13 cellular contexts compared by ENCODE assay signal in the genomic region with DNA sequence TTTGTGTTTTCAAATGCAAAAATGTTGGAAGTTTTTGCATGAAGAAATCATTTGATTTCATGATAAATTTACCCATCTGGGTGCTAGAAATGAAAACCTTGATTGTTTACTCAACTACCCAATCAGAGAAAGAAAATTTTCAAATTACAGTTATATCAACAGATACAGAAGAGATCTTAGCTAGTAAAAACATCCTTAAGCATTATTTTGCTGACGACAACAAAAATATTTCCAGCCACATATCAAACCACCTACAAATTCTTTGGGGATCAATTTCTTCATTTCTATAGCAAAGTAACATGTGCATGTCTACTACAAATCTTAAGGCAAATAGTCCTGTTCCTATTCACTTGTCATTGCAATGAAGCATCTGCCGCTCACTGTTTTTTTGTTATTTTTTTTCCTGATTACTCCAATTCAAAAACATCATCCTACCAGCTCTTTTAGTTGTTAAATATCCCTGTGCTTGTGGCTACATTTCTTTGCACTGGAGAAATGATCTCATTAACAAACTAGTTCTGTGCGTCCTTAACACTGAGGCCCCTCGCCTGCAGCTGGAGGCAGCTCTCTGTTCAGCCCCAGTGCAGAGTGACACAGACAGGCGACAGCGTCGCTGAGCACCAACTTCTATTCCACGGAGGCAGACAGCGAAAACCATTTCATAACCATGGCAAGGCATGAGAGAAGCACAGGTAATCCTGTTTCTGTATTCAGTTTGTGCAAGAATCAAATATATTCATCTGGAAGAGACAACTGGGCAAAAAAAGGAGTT.
DNase-seq lines count a peak whose midpoint lies in the region; ATAC-seq and TF ChIP-seq lines count a peak whose summit lies in the region.
"Had no signal": no experiment of that assay in that cellular context is flagged by ENCODE, and none has a peak within 500 bp of the region (broad histone marks: within the 10 kb centered on the region; RNA-seq: fewer than 3 reads in every experiment).

No MANE protein-coding gene starts in this region.

- peaks cover 63% of the 10 kb centered on the region for H3K4me1 Mint-ChIP-seq in WTC11

- H3K36me3 ChIP-seq in left ventricle myocardium inferior = no peaks in the 10 kb centered on the region
- H3K36me3 ChIP-seq in neuron (ENCODE audit: insufficient read depth, low read length) = no peaks in the 10 kb centered on the region
- H3K36me3 ChIP-seq in left lung = no peaks in the 10 kb centered on the region
- H3K36me3 ChIP-seq: vagina had no signal

- peak overlapping the region; percentile 15 for H2AFZ ChIP-seq in neuron (ENCODE audit: low read depth, low read length)

- peak; percentile 69 for ATAC-seq in WTC11
- ATAC-seq in left lung = no peak

- peak overlapping the region; percentile 47 for H3K4me3 ChIP-seq in left ventricle myocardium inferior
- H3K4me3 ChIP-seq in neuron (ENCODE audit: low read length) = peak overlapping the region; percentile 58
- no peak overlapping the region for H3K4me3 ChIP-seq in left lung
- no peak overlapping the region for H3K4me3 ChIP-seq in coronary artery
- H3K4me3 ChIP-seq: vagina had no signal

- peak overlapping the region; percentile 4; the same call in 1 of the 2 replicates for H3K27ac Mint-ChIP-seq in WTC11
- H3K27ac Mint-ChIP-seq: activated CD4-positive, alpha-beta memory T cell treated with anti-CD3 and anti-CD28 coated beads for 36 hours had no signal

- H3K27me3 Mint-ChIP-seq in WTC11 (ENCODE audit: low read depth) = no peaks in the 10 kb centered on the region
- H3K27me3 Mint-ChIP-seq: activated CD4-positive, alpha-beta memory T cell treated with anti-CD3 and anti-CD28 coated beads for 36 hours had no signal

- H3K4me3 Mint-ChIP-seq in WTC11 = peak overlapping the region; percentile 49
- H3K4me3 Mint-ChIP-seq: activated CD4-positive, alpha-beta memory T cell treated with anti-CD3 and anti-CD28 coated beads for 36 hours had no signal

- POLR2A ChIA-PET in WTC11 (lab: Charles Lee) = interaction anchor here (0.5 kb wide), 1 partner anchor 51 kb away, joined by 3 read pairs; no protein-coding TSS in a partner anchor

- H3K9me3 Mint-ChIP-seq in WTC11 = no peaks in the 10 kb centered on the region
- H3K9me3 Mint-ChIP-seq: activated CD4-positive, alpha-beta memory T cell treated with anti-CD3 and anti-CD28 coated beads for 36 hours had no signal

- TF ChIP-seq CTCF in WTC11 (IDR thresholded peaks at IDR 0.05) (no peak), left ventricle myocardium inferior (IDR thresholded peaks at IDR 0.05; ENCODE audit: borderline replicate concordance) (no peak), left lung (IDR thresholded peaks at IDR 0.05) (no peak), coronary artery (IDR thresholded peaks at IDR 0.05) (no peak)

- intact Hi-C loops in left ventricle myocardium inferior (cut with micrococcal nuclease) (no loop called here), left lung (cut with DNase I) (no loop called here)

- no peaks in the 10 kb centered on the region for H3K36me3 Mint-ChIP-seq in WTC11
- H3K36me3 Mint-ChIP-seq: activated CD4-positive, alpha-beta memory T cell treated with anti-CD3 and anti-CD28 coated beads for 36 hours had no signal

- H3K27me3 ChIP-seq in left ventricle myocardium inferior (ENCODE audit: low read depth) (no peaks in the 10 kb centered on the region), neuron (ENCODE audit: insufficient read depth, low read length) (no peaks in the 10 kb centered on the region), left lung (no peaks in the 10 kb centered on the region)
- H3K27me3 ChIP-seq: vagina had no signal

- DNase-seq in Ammon's horn (ENCODE audit: low spot score) (peak; percentile 84), WTC11 (ENCODE audit: low spot score) (no peak), left ventricle myocardium inferior (no peak), left lung (no peak), coronary artery (ENCODE audit: low spot score) (no peak), activated gamma-delta T cell treated with Interleukin-2 at 50 U/mL for 16 hours (no peak), HuH-7 (ENCODE audit: low spot score) (no peak)
- DNase-seq: activated CD4-positive, alpha-beta memory T cell treated with anti-CD3 and anti-CD28 coated beads for 36 hours; activated naive CD4-positive, alpha-beta T cell treated with Interleukin-2 at 50 U/mL for 16 hours; effector CD4-positive, alpha-beta T cell; T-helper 2 cell had no signal

- no peaks in the 10 kb centered on the region for H3K9me3 ChIP-seq in left ventricle myocardium inferior (replicated peaks)
- H3K9me3 ChIP-seq in neuron (ENCODE audit: low read length) = no peaks in the 10 kb centered on the region
- no peaks in the 10 kb centered on the region for H3K9me3 ChIP-seq in left lung
- H3K9me3 ChIP-seq: vagina had no signal

- H3K27ac ChIP-seq in left ventricle myocardium inferior (replicated peaks) = no peak overlapping the region
- no peak overlapping the region for H3K27ac ChIP-seq in left lung
- H3K27ac ChIP-seq in coronary artery = no peak overlapping the region
- H3K27ac ChIP-seq: vagina had no signal

- CTCF ChIA-PET in WTC11 (lab: Charles Lee) = no interaction called here

- no peaks in the 10 kb centered on the region for H3K4me1 ChIP-seq in left ventricle myocardium inferior
- H3K4me1 ChIP-seq in neuron (ENCODE audit: insufficient read depth, low read length) = peaks cover 44% of the 10 kb centered on the region
- no peaks in the 10 kb centered on the region for H3K4me1 ChIP-seq in left lung
- H3K4me1 ChIP-seq: vagina had no signal

TF ChIP-seq in WTC11, 78 proteins besides CTCF, POLR2A, EP300 and RAD21 (continues in another document):
- TF ChIP-seq NFATC4 (CRISPR knock-in tag; IDR thresholded peaks at IDR 0.05) (no peak), ELF4 (CRISPR knock-in tag; IDR thresholded peaks at IDR 0.05; ENCODE audit: low read depth) (no peak), NR2C2 (CRISPR knock-in tag; IDR thresholded peaks at IDR 0.05) (no peak), ESRRA (CRISPR knock-in tag; IDR thresholded peaks at IDR 0.05; ENCODE audit: borderline replicate concordance) (no peak)
- TF ChIP-seq, protein P1, sequence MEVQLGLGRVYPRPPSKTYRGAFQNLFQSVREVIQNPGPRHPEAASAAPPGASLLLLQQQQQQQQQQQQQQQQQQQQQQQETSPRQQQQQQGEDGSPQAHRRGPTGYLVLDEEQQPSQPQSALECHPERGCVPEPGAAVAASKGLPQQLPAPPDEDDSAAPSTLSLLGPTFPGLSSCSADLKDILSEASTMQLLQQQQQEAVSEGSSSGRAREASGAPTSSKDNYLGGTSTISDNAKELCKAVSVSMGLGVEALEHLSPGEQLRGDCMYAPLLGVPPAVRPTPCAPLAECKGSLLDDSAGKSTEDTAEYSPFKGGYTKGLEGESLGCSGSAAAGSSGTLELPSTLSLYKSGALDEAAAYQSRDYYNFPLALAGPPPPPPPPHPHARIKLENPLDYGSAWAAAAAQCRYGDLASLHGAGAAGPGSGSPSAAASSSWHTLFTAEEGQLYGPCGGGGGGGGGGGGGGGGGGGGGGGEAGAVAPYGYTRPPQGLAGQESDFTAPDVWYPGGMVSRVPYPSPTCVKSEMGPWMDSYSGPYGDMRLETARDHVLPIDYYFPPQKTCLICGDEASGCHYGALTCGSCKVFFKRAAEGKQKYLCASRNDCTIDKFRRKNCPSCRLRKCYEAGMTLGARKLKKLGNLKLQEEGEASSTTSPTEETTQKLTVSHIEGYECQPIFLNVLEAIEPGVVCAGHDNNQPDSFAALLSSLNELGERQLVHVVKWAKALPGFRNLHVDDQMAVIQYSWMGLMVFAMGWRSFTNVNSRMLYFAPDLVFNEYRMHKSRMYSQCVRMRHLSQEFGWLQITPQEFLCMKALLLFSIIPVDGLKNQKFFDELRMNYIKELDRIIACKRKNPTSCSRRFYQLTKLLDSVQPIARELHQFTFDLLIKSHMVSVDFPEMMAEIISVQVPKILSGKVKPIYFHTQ (CRISPR knock-in tag; IDR thresholded peaks at IDR 0.05) = no peak
- TF ChIP-seq, protein P2, sequence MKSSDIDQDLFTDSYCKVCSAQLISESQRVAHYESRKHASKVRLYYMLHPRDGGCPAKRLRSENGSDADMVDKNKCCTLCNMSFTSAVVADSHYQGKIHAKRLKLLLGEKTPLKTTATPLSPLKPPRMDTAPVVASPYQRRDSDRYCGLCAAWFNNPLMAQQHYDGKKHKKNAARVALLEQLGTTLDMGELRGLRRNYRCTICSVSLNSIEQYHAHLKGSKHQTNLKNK (CRISPR knock-in tag; IDR thresholded peaks at IDR 0.05) = no peak
- TF ChIP-seq, protein P3, sequence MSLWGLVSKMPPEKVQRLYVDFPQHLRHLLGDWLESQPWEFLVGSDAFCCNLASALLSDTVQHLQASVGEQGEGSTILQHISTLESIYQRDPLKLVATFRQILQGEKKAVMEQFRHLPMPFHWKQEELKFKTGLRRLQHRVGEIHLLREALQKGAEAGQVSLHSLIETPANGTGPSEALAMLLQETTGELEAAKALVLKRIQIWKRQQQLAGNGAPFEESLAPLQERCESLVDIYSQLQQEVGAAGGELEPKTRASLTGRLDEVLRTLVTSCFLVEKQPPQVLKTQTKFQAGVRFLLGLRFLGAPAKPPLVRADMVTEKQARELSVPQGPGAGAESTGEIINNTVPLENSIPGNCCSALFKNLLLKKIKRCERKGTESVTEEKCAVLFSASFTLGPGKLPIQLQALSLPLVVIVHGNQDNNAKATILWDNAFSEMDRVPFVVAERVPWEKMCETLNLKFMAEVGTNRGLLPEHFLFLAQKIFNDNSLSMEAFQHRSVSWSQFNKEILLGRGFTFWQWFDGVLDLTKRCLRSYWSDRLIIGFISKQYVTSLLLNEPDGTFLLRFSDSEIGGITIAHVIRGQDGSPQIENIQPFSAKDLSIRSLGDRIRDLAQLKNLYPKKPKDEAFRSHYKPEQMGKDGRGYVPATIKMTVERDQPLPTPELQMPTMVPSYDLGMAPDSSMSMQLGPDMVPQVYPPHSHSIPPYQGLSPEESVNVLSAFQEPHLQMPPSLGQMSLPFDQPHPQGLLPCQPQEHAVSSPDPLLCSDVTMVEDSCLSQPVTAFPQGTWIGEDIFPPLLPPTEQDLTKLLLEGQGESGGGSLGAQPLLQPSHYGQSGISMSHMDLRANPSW (CRISPR knock-in tag; conservative IDR thresholded peaks at IDR 0.05; ENCODE audit: low read depth) = no peak
- TF ChIP-seq, protein P4, sequence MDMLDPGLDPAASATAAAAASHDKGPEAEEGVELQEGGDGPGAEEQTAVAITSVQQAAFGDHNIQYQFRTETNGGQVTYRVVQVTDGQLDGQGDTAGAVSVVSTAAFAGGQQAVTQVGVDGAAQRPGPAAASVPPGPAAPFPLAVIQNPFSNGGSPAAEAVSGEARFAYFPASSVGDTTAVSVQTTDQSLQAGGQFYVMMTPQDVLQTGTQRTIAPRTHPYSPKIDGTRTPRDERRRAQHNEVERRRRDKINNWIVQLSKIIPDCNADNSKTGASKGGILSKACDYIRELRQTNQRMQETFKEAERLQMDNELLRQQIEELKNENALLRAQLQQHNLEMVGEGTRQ (CRISPR knock-in tag; IDR thresholded peaks at IDR 0.05) = no peak

Comparison
In these comparisons a context has a peak if more than half of its experiments do, and no peak if none do; other contexts are left out.
1. H3K4me3 ChIP-seq: peak in left ventricle myocardium inferior (single experiment) and neuron (single experiment); none in left lung (0 of 2) and coronary artery (single experiment).